26 cellular contexts compared by ENCODE assay signal in the genomic region with DNA sequence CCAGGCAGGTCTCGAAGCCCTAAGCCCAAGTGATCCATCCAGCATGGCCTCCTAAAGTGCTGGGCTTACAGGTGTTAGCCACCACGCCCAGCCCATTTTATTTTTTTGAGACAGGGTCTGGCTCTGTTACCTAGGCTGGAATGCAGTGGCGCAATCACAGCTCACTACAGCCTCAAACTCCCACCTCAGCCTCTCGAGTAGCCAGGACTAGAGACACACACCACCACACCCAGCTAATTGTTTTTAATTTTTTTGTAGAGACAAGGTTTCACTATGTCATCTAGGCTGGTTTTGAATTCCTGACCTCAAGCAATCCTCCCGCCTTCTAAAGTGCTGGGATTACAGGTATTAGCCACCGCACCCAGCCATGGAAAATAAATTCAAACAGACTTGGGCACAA. TPM values are rescaled to one million over a fixed set of nuclear protein-coding genes. Genes with fewer than 3 reads are reported as not detected.
DNase-seq lines count a peak whose midpoint lies in the region; ATAC-seq and TF ChIP-seq lines count a peak whose summit lies in the region.
"Had no signal": no experiment of that assay in that cellular context is flagged by ENCODE, and none has a peak within 500 bp of the region (broad histone marks: within the 10 kb centered on the region; RNA-seq: fewer than 3 reads in every experiment).

No MANE protein-coding gene starts in this region.

- TF ChIP-seq RAD21 in SK-N-SH (IDR thresholded peaks at IDR 0.05; ENCODE audit: low read length): no peak

- intact Hi-C loops in tibial artery (cut with DNase I; ENCODE audit: low total_unique reads): no loop called here

- H3K4me1 ChIP-seq in GM23338 (ENCODE audit: insufficient read depth) (peaks cover 53% of the 10 kb centered on the region), esophagus (ENCODE audit: control insufficient read depth in 2 of 2, insufficient read depth in 2 of 2, low read length in 1 of 2) (peaks cover 0 to 7% of the 10 kb centered on the region in 2 donors), SK-N-SH (ENCODE audit: control insufficient read depth in 1 of 2, insufficient read depth in 2 of 2, low read depth in 1 of 2, low read length in 1 of 2) (peaks cover 1 to 25% of the 10 kb centered on the region in 2 experiments; a peak in 3 of 4 replicates), tibial artery (peaks cover 0 to 70% (median 5%) of the 10 kb centered on the region in 4 donors)

- H3K27ac Mint-ChIP-seq in GM23338 (no peak overlapping the region), progenitor cell of endocrine pancreas (peak overlapping the region; percentile 90)
- H3K27ac Mint-ChIP-seq: activated naive CD4-positive, alpha-beta T cell treated with anti-CD3 and anti-CD28 coated beads for 36 hours; dendritic cell treated with granulocyte-macrophage colony-stimulating factor and Interleukin-4, amounts not matched to agents 40 ng/mL and 50 ng/mL, for 4 days; stimulated activated memory B cell treated with anti-CD40 and anti-IgM and Interleukin-4, amounts not matched to agents 10 μg/mL and 1 μg/mL and 100 μg/mL, for 72 hours had no signal

- H3K27me3 Mint-ChIP-seq in GM23338 (ENCODE audit: insufficient read depth, low read depth, poor library complexity): peaks cover 4% of the 10 kb centered on the region
- no peaks in the 10 kb centered on the region for H3K27me3 Mint-ChIP-seq in progenitor cell of endocrine pancreas
- H3K27me3 Mint-ChIP-seq: dendritic cell treated with granulocyte-macrophage colony-stimulating factor and Interleukin-4, amounts not matched to agents 40 ng/mL and 50 ng/mL, for 4 days; stimulated activated memory B cell treated with anti-CD40 and anti-IgM and Interleukin-4, amounts not matched to agents 10 μg/mL and 1 μg/mL and 100 μg/mL, for 72 hours had no signal

- peaks cover 100% of the 10 kb centered on the region for H3K79me2 ChIP-seq in GM23338 (replicated peaks; ENCODE audit: insufficient read depth)
- peaks cover 100% of the 10 kb centered on the region for H3K79me2 ChIP-seq in SK-N-SH (ENCODE audit: insufficient read depth)

- H3F3A ChIP-seq in GM23338 (replicated peaks; ENCODE audit: low read depth) (peaks cover 5% of the 10 kb centered on the region; the same call in 1 of the 2 replicates), SK-N-SH (replicated peaks; ENCODE audit: insufficient read depth) (peaks cover 14% of the 10 kb centered on the region)

- TF ChIP-seq CTCF in GM23338 (conservative IDR thresholded peaks at IDR 0.05; ENCODE audit: low read depth in 2 of 2) (no peak), progenitor cell of endocrine pancreas (IDR thresholded peaks at IDR 0.05; ENCODE audit: unreplicated experiment) (no peak), SK-N-SH (IDR thresholded peaks at IDR 0.05) (no peak), tibial artery (IDR thresholded peaks at IDR 0.05) (no peak)

- ATAC-seq in GM23338: no peak
- ATAC-seq: stimulated activated memory B cell treated with anti-CD40 and anti-IgM and Interleukin-4, amounts not matched to agents 10 μg/mL and 1 μg/mL and 100 μg/mL, for 72 hours had no signal

- H3K9me3 Mint-ChIP-seq in GM23338 (no peaks in the 10 kb centered on the region), progenitor cell of endocrine pancreas (ENCODE audit: low read depth) (no peaks in the 10 kb centered on the region)
- H3K9me3 Mint-ChIP-seq: activated naive CD4-positive, alpha-beta T cell treated with anti-CD3 and anti-CD28 coated beads for 36 hours; dendritic cell treated with granulocyte-macrophage colony-stimulating factor and Interleukin-4, amounts not matched to agents 40 ng/mL and 50 ng/mL, for 4 days; stimulated activated memory B cell treated with anti-CD40 and anti-IgM and Interleukin-4, amounts not matched to agents 10 μg/mL and 1 μg/mL and 100 μg/mL, for 72 hours had no signal

- H3K36me3 Mint-ChIP-seq in GM23338 (ENCODE audit: low read depth) (peaks cover 18% of the 10 kb centered on the region; the same call in 2 of the 3 replicates), progenitor cell of endocrine pancreas (ENCODE audit: insufficient read depth) (peaks cover 21% of the 10 kb centered on the region)

- H3K27ac ChIP-seq in GM23338 (ENCODE audit: low read depth) (peak overlapping the region; percentile 56; the same call in 1 of the 2 replicates), esophagus (ENCODE audit: low read depth in 2 of 2, low read length in 1 of 2) (peak overlapping the region; percentile 3 to 24), SK-N-SH (ENCODE audit: low read depth in 2 of 2, low read length in 1 of 2) (no peak overlapping the region), tibial artery (no peak overlapping the region)
- H3K27ac ChIP-seq: SJSA1, suprapubic skin, vagina had no signal

- H3K4me3 Mint-ChIP-seq in GM23338: no peak overlapping the region; the same call in 2 of the 3 replicates
- no peak overlapping the region for H3K4me3 Mint-ChIP-seq in progenitor cell of endocrine pancreas (ENCODE audit: low read depth)
- H3K4me3 Mint-ChIP-seq: activated naive CD4-positive, alpha-beta T cell treated with anti-CD3 and anti-CD28 coated beads for 36 hours; dendritic cell treated with granulocyte-macrophage colony-stimulating factor and Interleukin-4, amounts not matched to agents 40 ng/mL and 50 ng/mL, for 4 days; stimulated activated memory B cell treated with anti-CD40 and anti-IgM and Interleukin-4, amounts not matched to agents 10 μg/mL and 1 μg/mL and 100 μg/mL, for 72 hours had no signal

- H3K27me3 ChIP-seq in GM23338 (ENCODE audit: insufficient read depth): no peaks in the 10 kb centered on the region
- no peaks in the 10 kb centered on the region for H3K27me3 ChIP-seq in esophagus (ENCODE audit: control insufficient read depth in 1 of 2, insufficient read depth in 2 of 2, low read length in 2 of 2)
- H3K27me3 ChIP-seq in SK-N-SH (ENCODE audit: insufficient read depth): no peaks in the 10 kb centered on the region
- no peaks in the 10 kb centered on the region for H3K27me3 ChIP-seq in tibial artery
- H3K27me3 ChIP-seq: Peyer's patch, SJSA1, suprapubic skin, vagina had no signal

- H3K4me2 ChIP-seq in GM23338 (no peak overlapping the region), SK-N-SH (no peak overlapping the region)

- H3K4me1 Mint-ChIP-seq in GM23338: peaks cover 47% of the 10 kb centered on the region
- H3K4me1 Mint-ChIP-seq in progenitor cell of endocrine pancreas (ENCODE audit: low read depth): peaks cover 31% of the 10 kb centered on the region

- TF ChIP-seq EP300 in SK-N-SH (IDR thresholded peaks at IDR 0.05; ENCODE audit: borderline replicate concordance in 1 of 2, low read depth in 1 of 2, low read length in 1 of 2): no peak

- H3K4me3 ChIP-seq in GM23338 (no peak overlapping the region), esophagus (ENCODE audit: low read depth in 1 of 2, low read length in 2 of 2) (no peak overlapping the region), SK-N-SH (ENCODE audit: low read depth in 2 of 2, low read length in 1 of 2) (no peak overlapping the region), tibial artery (no peak overlapping the region)
- H3K4me3 ChIP-seq: HAP-1, Peyer's patch, SJSA1, suprapubic skin, vagina had no signal

- POLR2A ChIA-PET in SK-N-SH (lab: Yijun Ruan, JAX): no interaction called here

- no peaks in the 10 kb centered on the region for H3K9me3 ChIP-seq in esophagus (ENCODE audit: control insufficient read depth in 2 of 2, insufficient read depth in 1 of 2, low read depth in 1 of 2, low read length in 1 of 2)
- H3K9me3 ChIP-seq in SK-N-SH: no peaks in the 10 kb centered on the region
- no peaks in the 10 kb centered on the region for H3K9me3 ChIP-seq in tibial artery
- H3K9me3 ChIP-seq: HAP-1, Peyer's patch, SJSA1, suprapubic skin, vagina had no signal

- no peak overlapping the region for H2AFZ ChIP-seq in GM23338
- H2AFZ ChIP-seq in SK-N-SH (ENCODE audit: low read depth): no peak overlapping the region

- CTCF ChIA-PET in SK-N-SH (lab: Yijun Ruan, JAX): no interaction called here

- DNase-seq in GM23338 (ENCODE audit: low spot score) (peak; percentile 32), NCI-H226 (peak; percentile 65), progenitor cell of endocrine pancreas (ENCODE audit: low spot score, unreplicated experiment) (no peak), SK-N-SH (no peak), NCI-H1436 (lab: John Stamatoyannopoulos, UW) (no peak), tibial artery (no peak)
- no peak for DNase-seq in activated CD4-positive, alpha-beta T cell treated with anti-CD3 and anti-CD28 coated beads for 1 hour
- DNase-seq: activated CD4-positive, alpha-beta T cell treated with anti-CD3 and anti-CD28 coated beads for 4 hours; activated naive CD4-positive, alpha-beta T cell treated with anti-CD3 and anti-CD28 coated beads for 36 hours; C1 segment of cervical spinal cord; glutamatergic neuron; KBM-7; mesenchymal stem cell; NCI-H146; NCI-H2171 treated with DMSO at 0.1 percent for 48 hours; NCI-H524 treated with DMSO at 0.1 percent for 48 hours; occipital lobe; Peyer's patch; stimulated activated CD4-positive, alpha-beta T cell treated with anti-CD3 and anti-CD28 coated beads, Interleukin-2, amount 100 ng/mL, for 48 hours had no signal

- H3K36me3 ChIP-seq in GM23338 (ENCODE audit: insufficient read depth) (no peaks in the 10 kb centered on the region), esophagus (ENCODE audit: control insufficient read depth in 2 of 2, insufficient read depth in 2 of 2, low read length in 1 of 2) (no peaks in the 10 kb centered on the region), SK-N-SH (replicated peaks in 1 of 2; ENCODE audit: control insufficient read depth in 1 of 2, insufficient read depth in 2 of 2, low read length in 1 of 2) (peaks cover 4 to 12% of the 10 kb centered on the region in 2 experiments), tibial artery (no peaks in the 10 kb centered on the region)
- H3K36me3 ChIP-seq: Peyer's patch, suprapubic skin, vagina had no signal

- H3K9me2 ChIP-seq in GM23338 (ENCODE audit: insufficient read depth) (no peaks in the 10 kb centered on the region), SK-N-SH (no peaks in the 10 kb centered on the region)

- no peak overlapping the region for H3K9ac ChIP-seq in SK-N-SH

- H4K20me1 ChIP-seq in GM23338 (replicated peaks; ENCODE audit: insufficient read depth): peaks cover 91% of the 10 kb centered on the region
- peaks cover 100% of the 10 kb centered on the region for H4K20me1 ChIP-seq in SK-N-SH (ENCODE audit: insufficient read depth)

- 71 to 76% methylated on average over 6 of the region's 6 CpGs for WGBS in esophagus, 2 donors
- WGBS in SK-N-SH (ENCODE audit: low lambda C conversion rate): 99% methylated on average over 6 of the region's 6 CpGs

TF ChIP-seq in SK-N-SH, 30 proteins besides CTCF, POLR2A, EP300 and RAD21 (continues in another document):
- TF ChIP-seq GABPA (IDR thresholded peaks at IDR 0.05; ENCODE audit: low read depth): no peak
- no peak for TF ChIP-seq YY1 (IDR thresholded peaks at IDR 0.05; ENCODE audit: low read depth)
- no peak for TF ChIP-seq RFX5 (IDR thresholded peaks at IDR 0.05; ENCODE audit: low read length)

RNA-seq across cellular contexts. Expression of gene PUM1, which starts 31.9 kb away (rescaled TPM):
- 117 and 121 TPM in 2 replicates for total RNA-seq in GM23338 (2014; rRNA removed; shearing (Covaris generic))
- polyA plus RNA-seq in GM23338 (2016; fragmentation: Nextera tagmentation; extraction: Ambion mirVana) (44.4 and 49.5 TPM in 2 replicates), esophagus (10 to 100 TPM; 15.7 to 16.4 TPM), SK-N-SH (2012; rRNA removed) (51.0 and 66.7 TPM in 2 replicates)
- total RNA-seq in progenitor cell of endocrine pancreas: 244 and 249 TPM in 2 replicates
- 42.6 and 45.2 TPM in 2 replicates for polyA plus RNA-seq in SK-N-SH (2012; cell fraction: cytosol; rRNA removed)
- polyA plus RNA-seq in SK-N-SH (2012; cell fraction: nucleus; rRNA removed): 119 and 122 TPM in 2 replicates

Comparison
In these comparisons a context has a peak if more than half of its experiments do, and no peak if none do; other contexts are left out.
1. DNase-seq: peak in GM23338 (single experiment) and NCI-H226 (single experiment); none in progenitor cell of endocrine pancreas (single experiment), SK-N-SH (single experiment), activated CD4-positive, alpha-beta T cell treated with anti-CD3 and anti-CD28 coated beads for 1 hour (single experiment), NCI-H1436 (single experiment) and tibial artery (0 of 2).
2. H3K27ac ChIP-seq: peak in GM23338 (single experiment) and esophagus (2 of 2); none in SK-N-SH (0 of 2) and tibial artery (0 of 2).